In the genomic region with DNA sequence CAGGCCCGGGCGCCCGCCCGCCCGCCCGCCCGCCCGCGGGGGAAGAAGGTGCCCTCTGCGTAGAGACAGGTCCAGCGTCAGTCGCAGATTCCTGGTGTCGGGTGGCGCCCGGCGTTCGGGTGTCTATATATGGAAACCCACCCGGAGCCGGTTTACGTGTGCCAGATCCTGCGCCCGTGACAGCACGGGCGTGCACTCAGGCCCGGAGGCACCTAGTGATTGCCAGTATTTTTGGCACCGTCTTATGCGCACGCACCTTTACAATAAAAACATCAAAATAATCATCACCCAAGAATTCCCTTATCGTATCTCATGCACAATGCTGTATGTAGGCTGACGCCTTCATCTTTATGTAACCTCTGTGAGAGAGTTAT, we compare ENCODE assay signal across 8 cellular contexts. TPM values are rescaled to one million over a fixed set of nuclear protein-coding genes. Genes with fewer than 3 reads are reported as not detected.
DNase-seq lines count a peak whose midpoint lies in the region; ATAC-seq and TF ChIP-seq lines count a peak whose summit lies in the region.

No MANE protein-coding gene starts in this region.

- H3K36me3 ChIP-seq in lung (ENCODE audit: control insufficient read depth in 2 of 2, insufficient read depth in 2 of 2, low read length in 2 of 2), result peaks cover 0 to 4% of the 10 kb centered on the region in 2 donors
- peaks cover 3% of the 10 kb centered on the region for H3K36me3 ChIP-seq in suprapubic skin

- WGBS in lung, 2 donors, result 2 to 3% methylated on average over 21 to 30 of the region's 30 CpGs
- 4% methylated on average over 7 of the region's 30 CpGs for WGBS in suprapubic skin

- H3K27me3 Mint-ChIP-seq in T-helper 17 cell, result peaks cover 21% of the 10 kb centered on the region

- no peaks in the 10 kb centered on the region for H3K9me3 ChIP-seq in T-helper 17 cell (ENCODE audit: control insufficient read depth, low read length, poor library complexity, severe bottlenecking)
- H3K9me3 ChIP-seq in lung (ENCODE audit: control insufficient read depth in 2 of 2, insufficient read depth in 1 of 2, low read length in 1 of 2), result no peaks in the 10 kb centered on the region
- no peaks in the 10 kb centered on the region for H3K9me3 ChIP-seq in suprapubic skin

- H3K27ac Mint-ChIP-seq in T-helper 17 cell, result peak overlapping the region; percentile 57

- TF ChIP-seq EP300 in suprapubic skin (IDR thresholded peaks at IDR 0.05), result no peak

- ATAC-seq in GM18499 (IDR thresholded peaks at IDR 0.05; ENCODE audit: insufficient read depth, unreplicated experiment) (peak; percentile 5), HG03139 (IDR thresholded peaks at IDR 0.05; ENCODE audit: unreplicated experiment) (peak; percentile 14), T-helper 17 cell (peak; percentile 26), lung (ENCODE audit: insufficient read depth, low FRiP score) (peak; percentile 9)

- TF ChIP-seq POLR2A in suprapubic skin (IDR thresholded peaks at IDR 0.05), result no peak

- peaks cover 8% of the 10 kb centered on the region for H3K4me1 Mint-ChIP-seq in T-helper 17 cell

- H3K4me3 Mint-ChIP-seq in T-helper 17 cell, result peak overlapping the region; percentile 90

- DNase-seq in T-helper 17 cell (no peak), dorsolateral prefrontal cortex (peak in 8 of 10 donors; percentile 26 to 73 (median 56)), lung (ENCODE audit: low spot score) (no peak), suprapubic skin (ENCODE audit: low spot score in 2 of 2) (no peak), NCI-H446 treated with DMSO at 0.1 percent for 48 hours (lab: John Stamatoyannopoulos, UW) (no peak)

- H3K4me3 ChIP-seq in dorsolateral prefrontal cortex (peak overlapping the region; percentile 64 to 96 (median 81)), lung (peak overlapping the region; percentile 92), suprapubic skin (peak overlapping the region; percentile 77)

- H3K36me3 Mint-ChIP-seq in T-helper 17 cell (ENCODE audit: low read depth), result no peaks in the 10 kb centered on the region

- H3K27ac ChIP-seq in 22Rv1 (peak overlapping the region; percentile 67), dorsolateral prefrontal cortex (peak overlapping the region in 55 of 59 donors; percentile 7 to 99 (median 94)), lung (ENCODE audit: low read depth in 1 of 2, low read length in 1 of 2) (peak overlapping the region; percentile 33 to 96), suprapubic skin (peak overlapping the region; percentile 82)

- TF ChIP-seq CTCF in 22Rv1 (IDR thresholded peaks at IDR 0.05) (no peak), dorsolateral prefrontal cortex (IDR thresholded peaks at IDR 0.05 in 54 of 56, conservative IDR thresholded peaks at IDR 0.05 in 2 of 56; ENCODE audit: low read depth in 1 of 56, partially characterized antibody in 56 of 56) (no peak), lung (IDR thresholded peaks at IDR 0.05; ENCODE audit: control extremely low read depth, extremely low read depth) (no peak), suprapubic skin (IDR thresholded peaks at IDR 0.05) (no peak)

- intact Hi-C loops in dorsolateral prefrontal cortex (cut with DNase I), result loop anchor here (1.0 to 10.0 kb wide), 5 partner anchors 61 to 499 kb away; a partner anchor contains a TSS

- H3K4me1 ChIP-seq in lung (ENCODE audit: control insufficient read depth in 2 of 2, insufficient read depth in 2 of 2, low read length in 2 of 2) (peaks cover 0 to 6% of the 10 kb centered on the region in 2 donors), suprapubic skin (peaks cover 16% of the 10 kb centered on the region)

- H3K27me3 ChIP-seq in dorsolateral prefrontal cortex (no peaks in the 10 kb centered on the region), lung (ENCODE audit: control insufficient read depth, insufficient read depth) (no peaks in the 10 kb centered on the region), suprapubic skin (no peaks in the 10 kb centered on the region)

RNA-seq across cellular contexts. Expression of a gene that starts 0.5 kb away (rescaled TPM):
- total RNA-seq in T-helper 17 cell (1 to 10 TPM; 2.7 to 3.3 TPM), dorsolateral prefrontal cortex (100 to 1,000 TPM in 100 of 120 experiments, 10 to 100 TPM in 20; 57.5 to 171 (median 125) TPM), lung (10 to 100 TPM; 18.3 to 52.2 TPM), suprapubic skin (10 to 100 TPM; 13.8 to 20.3 (median 16.2) TPM)
- 10 to 100 TPM; 29.8 to 31.7 TPM for polyA plus RNA-seq in lung

Comparison
In these comparisons a context has a peak if more than half of its experiments do, and no peak if none do; other contexts are left out.
1. DNase-seq: peak in dorsolateral prefrontal cortex (8 of 10); none in T-helper 17 cell (0 of 3), lung (single experiment), suprapubic skin (0 of 2) and NCI-H446 treated with DMSO at 0.1 percent for 48 hours (single experiment).
2. Peak in every context shown above with its lines, with median percentiles within 50 percentile points of each other: H3K27ac ChIP-seq, ATAC-seq and H3K4me3 ChIP-seq.